ENCODE assay signal across 8 cellular contexts in the genomic region with DNA sequence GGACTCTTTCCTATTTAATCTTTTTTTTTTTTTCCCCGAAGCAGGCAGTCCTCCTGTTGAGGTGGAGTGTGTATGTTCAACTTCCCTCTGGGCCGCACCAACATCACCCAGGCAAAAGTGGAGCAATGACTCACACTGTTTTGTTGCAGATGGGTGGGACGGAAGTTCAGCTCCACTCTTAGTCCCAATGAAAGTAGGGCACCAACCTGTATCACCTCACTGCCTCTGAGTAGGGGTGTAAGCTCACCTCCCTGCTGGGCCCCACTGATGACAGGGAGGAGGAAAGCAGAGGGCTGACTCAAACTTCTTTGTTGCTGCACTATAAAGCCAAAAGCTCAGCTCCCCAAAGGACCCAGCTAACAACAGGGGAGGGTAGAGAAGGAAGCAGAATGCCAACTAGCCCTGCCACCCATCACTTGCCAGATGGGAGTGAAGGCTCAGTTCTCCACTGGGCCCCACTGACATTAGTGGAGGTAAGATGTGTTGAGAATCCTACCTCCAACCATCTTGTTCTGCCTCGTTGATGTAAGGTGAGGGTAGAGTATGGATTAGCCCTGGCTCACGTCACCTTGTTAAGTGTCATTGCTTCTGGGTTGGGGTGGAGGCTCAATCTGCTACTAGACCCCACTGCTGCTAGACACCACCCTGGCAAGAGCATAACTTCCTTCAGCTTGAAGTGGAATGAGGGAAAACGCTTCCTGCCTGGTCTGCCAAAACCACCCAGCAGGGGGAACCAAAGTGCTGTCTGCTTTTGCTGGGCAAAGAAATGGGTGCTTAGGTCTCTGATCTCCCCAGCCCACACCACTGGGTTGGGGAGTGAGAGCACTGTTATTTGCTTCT. TPM values are rescaled to one million over a fixed set of nuclear protein-coding genes. Genes with fewer than 3 reads are reported as not detected.
DNase-seq lines count a peak whose midpoint lies in the region; ATAC-seq and TF ChIP-seq lines count a peak whose summit lies in the region.

No MANE protein-coding gene starts in this region.

- peak; percentile 60 for ATAC-seq in GM21390 (IDR thresholded peaks at IDR 0.05; ENCODE audit: unreplicated experiment)
- peak; percentile 77 for ATAC-seq in activated CD8-positive, alpha-beta memory T cell treated with anti-CD3 and anti-CD28 coated beads, Interleukin-2, amount 10 ng/mL, durations not matched to agents 7 days and 5 days

- H3K36me3 Mint-ChIP-seq in CD4-positive, alpha-beta memory T cell, result peaks cover 6 to 34% of the 10 kb centered on the region in 2 donors
- H3K36me3 Mint-ChIP-seq in activated CD8-positive, alpha-beta memory T cell treated with anti-CD3 and anti-CD28 coated beads, Interleukin-2, amount 10 ng/mL, durations not matched to agents 7 days and 5 days, result peaks cover 16% of the 10 kb centered on the region

- H3K27me3 ChIP-seq in CD4-positive, alpha-beta memory T cell (ENCODE audit: insufficient read depth, low read length), result no peaks in the 10 kb centered on the region
- H3K27me3 ChIP-seq in esophagus muscularis mucosa, result no peaks in the 10 kb centered on the region

- H3K36me3 ChIP-seq in CD4-positive, alpha-beta memory T cell (ENCODE audit: insufficient read depth, low read length), result no peaks in the 10 kb centered on the region
- H3K36me3 ChIP-seq in esophagus muscularis mucosa, result no peaks in the 10 kb centered on the region

- no peak for TF ChIP-seq POLR2A in esophagus muscularis mucosa (IDR thresholded peaks at IDR 0.05; ENCODE audit: low read depth)

- CTCF ChIA-PET in CD4-positive, alpha-beta memory T cell (lab: Charles Lee; ENCODE audit: partially characterized antibody), result interaction anchor here (0.6 to 3.8 kb wide), 18 partner anchors 8 to 276 kb away, joined by 3 to 52 read pairs (median 4); no protein-coding TSS in a partner anchor
- CTCF ChIA-PET in activated CD8-positive, alpha-beta memory T cell treated with anti-CD3 and anti-CD28 coated beads, Interleukin-2, amount 10 ng/mL, durations not matched to agents 7 days and 5 days (lab: Charles Lee), result interaction anchor here (0.6 to 1.8 kb wide), 13 partner anchors 8 to 569 kb away, joined by 3 to 10 read pairs (median 3); no protein-coding TSS in a partner anchor

- peak; percentile 72 to 82 (median 75) for DNase-seq in CD4-positive, alpha-beta memory T cell
- peak; percentile 19 for DNase-seq in NCI-H69 (lab: John Stamatoyannopoulos, UW)
- DNase-seq in activated CD8-positive, alpha-beta memory T cell treated with anti-CD3 and anti-CD28 coated beads, Interleukin-2, amount 10 ng/mL, durations not matched to agents 7 days and 5 days, result peak; percentile 75
- no peak for DNase-seq in esophagus muscularis mucosa (ENCODE audit: extremely low spot score)
- peak; percentile 0 for DNase-seq in occipital lobe (lab: John Stamatoyannopoulos, UW)
- no peak for DNase-seq in NCI-H1930 (lab: John Stamatoyannopoulos, UW)
- no peak for DNase-seq in globus pallidus (ENCODE audit: low spot score)

- H3K9me3 Mint-ChIP-seq in CD4-positive, alpha-beta memory T cell, result peaks cover 0 to 5% (median 1%) of the 10 kb centered on the region in 8 donors
- no peaks in the 10 kb centered on the region for H3K9me3 Mint-ChIP-seq in activated CD8-positive, alpha-beta memory T cell treated with anti-CD3 and anti-CD28 coated beads, Interleukin-2, amount 10 ng/mL, durations not matched to agents 7 days and 5 days (ENCODE audit: low read depth)

- intact Hi-C loops in CD4-positive, alpha-beta memory T cell (cut with micrococcal nuclease), result loop anchor here (1.0 to 10.0 kb wide), 4 partner anchors 11 to 272 kb away; no protein-coding TSS in a partner anchor
- intact Hi-C loops in esophagus muscularis mucosa (cut with DNase I), result loop anchor here (10.0 kb wide), 1 partner anchor 182 kb away; no protein-coding TSS in a partner anchor

- H3K4me1 Mint-ChIP-seq in CD4-positive, alpha-beta memory T cell, result peaks cover 36 to 67% (median 50%) of the 10 kb centered on the region in 4 donors
- H3K4me1 Mint-ChIP-seq in activated CD8-positive, alpha-beta memory T cell treated with anti-CD3 and anti-CD28 coated beads, Interleukin-2, amount 10 ng/mL, durations not matched to agents 7 days and 5 days, result peaks cover 40% of the 10 kb centered on the region

- H3K4me3 ChIP-seq in CD4-positive, alpha-beta memory T cell (ENCODE audit: low read length in 2 of 2), result no peak overlapping the region
- no peak overlapping the region for H3K4me3 ChIP-seq in esophagus muscularis mucosa

- H3K4me3 Mint-ChIP-seq in CD4-positive, alpha-beta memory T cell, result peak overlapping the region in 7 of 8 donors; percentile 32 to 66 (median 48)
- H3K4me3 Mint-ChIP-seq in activated CD8-positive, alpha-beta memory T cell treated with anti-CD3 and anti-CD28 coated beads, Interleukin-2, amount 10 ng/mL, durations not matched to agents 7 days and 5 days, result no peak overlapping the region

- peak; percentile 32 to 58 (median 43) for TF ChIP-seq CTCF in esophagus muscularis mucosa (IDR thresholded peaks at IDR 0.05)

- H3K27ac Mint-ChIP-seq in CD4-positive, alpha-beta memory T cell, result peak overlapping the region; percentile 88 to 94 (median 92)
- peak overlapping the region; percentile 70 for H3K27ac Mint-ChIP-seq in activated CD8-positive, alpha-beta memory T cell treated with anti-CD3 and anti-CD28 coated beads, Interleukin-2, amount 10 ng/mL, durations not matched to agents 7 days and 5 days

- no peaks in the 10 kb centered on the region for H3K9me3 ChIP-seq in CD4-positive, alpha-beta memory T cell (ENCODE audit: control insufficient read depth in 1 of 2, low read length in 2 of 2)
- peaks cover 0 to 4% (median 0%) of the 10 kb centered on the region in 4 donors for H3K9me3 ChIP-seq in esophagus muscularis mucosa

- H3K27ac ChIP-seq in CD4-positive, alpha-beta memory T cell (ENCODE audit: low read depth, low read length), result peak overlapping the region; percentile 48
- H3K27ac ChIP-seq in esophagus muscularis mucosa (replicated peaks in 1 of 4), result no peak overlapping the region

- TF ChIP-seq EP300 in esophagus muscularis mucosa (IDR thresholded peaks at IDR 0.05), result no peak

- 69% methylated on average over 5 of the region's 6 CpGs for WGBS in esophagus muscularis mucosa

- H3K27me3 Mint-ChIP-seq in CD4-positive, alpha-beta memory T cell, result no peaks in the 10 kb centered on the region
- no peaks in the 10 kb centered on the region for H3K27me3 Mint-ChIP-seq in activated CD8-positive, alpha-beta memory T cell treated with anti-CD3 and anti-CD28 coated beads, Interleukin-2, amount 10 ng/mL, durations not matched to agents 7 days and 5 days

- POLR2A ChIA-PET in CD4-positive, alpha-beta memory T cell (lab: Charles Lee; ENCODE audit: partially characterized antibody), result interaction anchor here (0.6 to 3.3 kb wide), 15 partner anchors 11 to 278 kb away, joined by 3 to 41 read pairs (median 4); partner anchors contain the start of gene RPS6KA3

- peaks cover 71% of the 10 kb centered on the region for H3K4me1 ChIP-seq in CD4-positive, alpha-beta memory T cell (ENCODE audit: insufficient read depth, low read length)
- no peaks in the 10 kb centered on the region for H3K4me1 ChIP-seq in esophagus muscularis mucosa

RNA-seq across cellular contexts. Expression of gene RPS6KA3, which starts 14.1 kb away (rescaled TPM):
- total RNA-seq in CD4-positive, alpha-beta memory T cell, result 100 to 1,000 TPM; 130 to 139 TPM
- 10 to 100 TPM; 39.7 to 68.1 TPM for polyA plus RNA-seq in CD4-positive, alpha-beta memory T cell
- 10 to 100 TPM; 60.5 to 79.9 TPM for total RNA-seq in activated CD8-positive, alpha-beta memory T cell treated with anti-CD3 and anti-CD28 coated beads, Interleukin-2, amount 10 ng/mL, durations not matched to agents 7 days and 5 days
- total RNA-seq in esophagus muscularis mucosa (10 to 100 TPM; 36.1 to 41.6 (median 39.0) TPM), occipital lobe (35.7 TPM)

Comparison
In these comparisons a context has a peak if more than half of its experiments do, and no peak if none do; other contexts are left out.
1. DNase-seq: peak in CD4-positive, alpha-beta memory T cell (5 of 5), NCI-H69 (single experiment), activated CD8-positive, alpha-beta memory T cell treated with anti-CD3 and anti-CD28 coated beads, Interleukin-2, amount 10 ng/mL, durations not matched to agents 7 days and 5 days (single experiment) and occipital lobe (single experiment); none in esophagus muscularis mucosa (single experiment), NCI-H1930 (0 of 2) and globus pallidus (single experiment).